ENCODE assay signal across 8 cellular contexts in genomic region chr2:38376683-38377500, GRCh38.
DNase-seq lines count a peak whose midpoint lies in the region; ATAC-seq lines count a peak whose summit lies in the region.

Gene ATL2, minus strand, starts transcription at chr2:38377273. Its CDS starts 13 bp downstream, at chr2:38377260.

- DNase-seq in CMK (ENCODE audit: low read depth) (peak; percentile 73), HS-5 (ENCODE audit: low read depth) (peak; percentile 73), NK-92 (lab: John Stamatoyannopoulos, UW; ENCODE audit: unreplicated experiment) (peak; percentile 55), memory B cell (ENCODE audit: low spot score in 2 of 2) (peak; percentile 86 to 87)
- DNase-seq in activated CD8-positive, alpha-beta memory T cell treated with anti-CD3 and anti-CD28 coated beads for 24 hours, result peak; percentile 93
- DNase-seq in effector memory CD4-positive, alpha-beta T cell, result peak; percentile 89 to 91 (median 90)
- DNase-seq in stimulated activated CD8-positive, alpha-beta memory T cell treated with anti-CD3 and anti-CD28 coated beads, Interleukin-12 subunit alpha, Interleukin-12 subunit beta, amount 100 ng/mL, for 24 hours (ENCODE audit: extremely low read depth), result peak; percentile 88

- no peaks in the 10 kb centered on the region for H3K9me3 Mint-ChIP-seq in memory B cell

- peaks cover 40% of the 10 kb centered on the region for H3K4me1 Mint-ChIP-seq in memory B cell

- peaks cover 25% of the 10 kb centered on the region for H3K4me1 ChIP-seq in effector memory CD4-positive, alpha-beta T cell (ENCODE audit: control insufficient read depth, insufficient read depth, low read length, poor library complexity, severe bottlenecking)

- peak within 1 kb of the TSS; percentile 79 for H3K4me3 ChIP-seq in effector memory CD4-positive, alpha-beta T cell (ENCODE audit: insufficient read depth, low read depth, low read length, poor library complexity, severe bottlenecking)

- no peaks in the 10 kb centered on the region for H3K27me3 Mint-ChIP-seq in memory B cell

- H3K4me3 Mint-ChIP-seq in memory B cell, result peak within 1 kb of the TSS; percentile 94

- H3K27me3 ChIP-seq in effector memory CD4-positive, alpha-beta T cell (replicated peaks; ENCODE audit: control insufficient read depth, insufficient read depth, low read length, poor library complexity, severe bottlenecking), result no peaks in the 10 kb centered on the region

- H3K27ac ChIP-seq in effector memory CD4-positive, alpha-beta T cell (ENCODE audit: insufficient read depth, low read length, poor library complexity, severe bottlenecking), result peak within 1 kb of the TSS; percentile 83

- no peaks in the 10 kb centered on the region for H3K36me3 ChIP-seq in effector memory CD4-positive, alpha-beta T cell (ENCODE audit: control insufficient read depth, insufficient read depth, low read length)

- peak; percentile 85 for ATAC-seq in GM19467 (IDR thresholded peaks at IDR 0.05; ENCODE audit: unreplicated experiment)
- peak; percentile 85 for ATAC-seq in memory B cell (ENCODE audit: low read depth)

- H3K9me3 ChIP-seq in effector memory CD4-positive, alpha-beta T cell (ENCODE audit: control insufficient read depth, low read length), result no peaks in the 10 kb centered on the region

- H3K27ac Mint-ChIP-seq in memory B cell, result peak within 1 kb of the TSS; percentile 91

- no peaks in the 10 kb centered on the region for H3K36me3 Mint-ChIP-seq in memory B cell

Comparison
In these comparisons a context has a peak if more than half of its experiments do, and no peak if none do; other contexts are left out.
1. Peak in every context shown above with its lines: DNase-seq, ATAC-seq, H3K4me3 ChIP-seq and H3K27ac ChIP-seq.